14 cellular contexts compared by ENCODE assay signal in genomic region chr3:147410126-147410517, GRCh38. TPM values are rescaled to one million over a fixed set of nuclear protein-coding genes. Genes with fewer than 3 reads are reported as not detected.
DNase-seq lines count a peak whose midpoint lies in the region; ATAC-seq and TF ChIP-seq lines count a peak whose summit lies in the region.
"Had no signal": no experiment of that assay in that cellular context is flagged by ENCODE, and none has a peak within 500 bp of the region (broad histone marks: within the 10 kb centered on the region; RNA-seq: fewer than 3 reads in every experiment).

No MANE protein-coding gene starts in this region.

- H3K9me3 ChIP-seq in esophagus muscularis mucosa (peaks cover 0 to 8% (median 0%) of the 10 kb centered on the region in 4 donors), ovary (peaks cover 0 to 4% of the 10 kb centered on the region in 2 donors)
- H3K9me3 ChIP-seq: transverse colon had no signal

- no peak overlapping the region for H3K27ac ChIP-seq in esophagus muscularis mucosa (replicated peaks in 1 of 4)
- H3K27ac ChIP-seq in ovary, result no peak overlapping the region
- H3K27ac ChIP-seq: neutrophil, RWPE1, transverse colon had no signal

- no peak overlapping the region for H3K27ac Mint-ChIP-seq in mesothelial cell of epicardium
- H3K27ac Mint-ChIP-seq: CD8-positive, alpha-beta T cell had no signal

- no peak overlapping the region for H3K4me3 Mint-ChIP-seq in mesothelial cell of epicardium

- intact Hi-C loops in esophagus muscularis mucosa (cut with DNase I) (loop anchor here (5.0 kb wide), 1 partner anchor 33 kb away; no protein-coding TSS in a partner anchor), ovary (cut with DNase I) (no loop called here)

- no peak for TF ChIP-seq POLR2A in esophagus muscularis mucosa (IDR thresholded peaks at IDR 0.05; ENCODE audit: low read depth)
- TF ChIP-seq POLR2A in ovary (IDR thresholded peaks at IDR 0.05), result no peak

- TF ChIP-seq EP300 in esophagus muscularis mucosa (IDR thresholded peaks at IDR 0.05) (no peak), ovary (IDR thresholded peaks at IDR 0.05) (no peak)

- ATAC-seq in GM19395 (IDR thresholded peaks at IDR 0.05; ENCODE audit: unreplicated experiment) (no peak), HG03175 (IDR thresholded peaks at IDR 0.05; ENCODE audit: unreplicated experiment) (no peak), HG02588 (IDR thresholded peaks at IDR 0.05; ENCODE audit: unreplicated experiment) (no peak)
- ATAC-seq: CD8-positive, alpha-beta T cell had no signal

- H3K4me1 ChIP-seq in esophagus muscularis mucosa, result peaks cover 37 to 83% (median 58%) of the 10 kb centered on the region in 4 donors
- H3K4me1 ChIP-seq in ovary (ENCODE audit: insufficient read depth), result peaks cover 13% of the 10 kb centered on the region

- TF ChIP-seq CTCF in AG09309 (IDR thresholded peaks at IDR 0.05; ENCODE audit: control insufficient read depth, insufficient read depth, low read depth, low read length, missing control alignments), result no peak
- no peak for TF ChIP-seq CTCF in esophagus muscularis mucosa (IDR thresholded peaks at IDR 0.05)
- TF ChIP-seq CTCF in ovary (IDR thresholded peaks at IDR 0.05), result no peak
- no peak for TF ChIP-seq CTCF in mesothelial cell of epicardium (IDR thresholded peaks at IDR 0.05; ENCODE audit: unreplicated experiment)

- peaks cover 97% of the 10 kb centered on the region for H3K27me3 Mint-ChIP-seq in mesothelial cell of epicardium (ENCODE audit: low read depth)

- H3K36me3 ChIP-seq in esophagus muscularis mucosa (no peaks in the 10 kb centered on the region), ovary (no peaks in the 10 kb centered on the region)
- H3K36me3 ChIP-seq: neutrophil, transverse colon had no signal

- DNase-seq in AG09309 (ENCODE audit: low read depth) (no peak), LHCN-M2 (ENCODE audit: low read depth) (peak; percentile 39), esophagus muscularis mucosa (ENCODE audit: extremely low spot score) (no peak), ovary (no peak), mesothelial cell of epicardium (ENCODE audit: low spot score in 2 of 2, unreplicated experiment in 2 of 2) (no peak)
- DNase-seq: activated CD4-positive, CD25-positive, alpha-beta regulatory T cell treated with anti-CD3 and anti-CD28 coated beads, Interleukin-2, amount 50 U/mL, for 72 hours; CD8-positive, alpha-beta T cell; cortex of kidney; transverse colon had no signal

- peaks cover 18% of the 10 kb centered on the region for H3K4me1 Mint-ChIP-seq in mesothelial cell of epicardium

- 17% methylated on average over 26 of the region's 49 CpGs for WGBS in esophagus muscularis mucosa
- WGBS in ovary, 3 donors, result 3 to 7% (median 6%) methylated on average over 19 to 49 of the region's 49 CpGs

- H3K9me3 Mint-ChIP-seq in mesothelial cell of epicardium, result no peaks in the 10 kb centered on the region

- H3K27me3 ChIP-seq in esophagus muscularis mucosa (peaks cover 9 to 100% (median 98%) of the 10 kb centered on the region in 4 donors), ovary (peaks cover 4% of the 10 kb centered on the region)

- peak overlapping the region; percentile 45 for H3K4me3 ChIP-seq in AG09309 (ENCODE audit: control insufficient read depth, low read depth, low read length)
- H3K4me3 ChIP-seq in esophagus muscularis mucosa, result peak overlapping the region; percentile 29 to 47 (median 38)
- peak overlapping the region; percentile 10 for H3K4me3 ChIP-seq in ovary

- H3K36me3 Mint-ChIP-seq in mesothelial cell of epicardium, result no peaks in the 10 kb centered on the region
- H3K36me3 Mint-ChIP-seq: CD8-positive, alpha-beta T cell had no signal

RNA-seq across cellular contexts. Expression of gene ZIC1, which starts 1.0 kb away (rescaled TPM):
- total RNA-seq in LHCN-M2 (2014; rRNA removed) (19.9 and 29.3 TPM in 2 replicates), esophagus muscularis mucosa (not detected), ovary (under 1 TPM in 3 of 7 donors, not detected in 4; 0.05 to 0.45 (median 0.18) TPM), mesothelial cell of epicardium (0.22 TPM in 1 of 3 replicates, not detected in the others)
- polyA plus RNA-seq in LHCN-M2 (2012), result 16.0 TPM
- polyA plus RNA-seq in ovary, result under 1 TPM in 1 of 2 donors, not detected in 1; 0.10 TPM
- total RNA-seq: CD8-positive, alpha-beta T cell; transverse colon had no signal

RNA-seq across cellular contexts. Expression of gene ZIC4, which starts 3.8 kb away (rescaled TPM):
- total RNA-seq in LHCN-M2 (2014; rRNA removed) (1.1 and 3.4 TPM in 2 replicates), esophagus muscularis mucosa (not detected), ovary (not detected), mesothelial cell of epicardium (not detected in 3 replicates)
- 2.7 TPM for polyA plus RNA-seq in LHCN-M2 (2012)
- not detected for polyA plus RNA-seq in ovary
- total RNA-seq: CD8-positive, alpha-beta T cell; transverse colon had no signal

Comparison
In these comparisons a context has a peak if more than half of its experiments do, and no peak if none do; other contexts are left out.
1. RNA of gene ZIC1, which starts 1.0 kb away (total RNA-seq): 19.9 to 29.3 TPM in LHCN-M2; 0.22 TPM in mesothelial cell of epicardium, not detected in esophagus muscularis mucosa and 0.05 to 0.45 TPM in ovary; every median in the first group is over 10 times any median in the second.
2. Peak in every context shown above with its lines, with median percentiles within 50 percentile points of each other: H3K4me3 ChIP-seq.